Comparison of ENCODE assay signal across 10 cellular contexts in the genomic region with DNA sequence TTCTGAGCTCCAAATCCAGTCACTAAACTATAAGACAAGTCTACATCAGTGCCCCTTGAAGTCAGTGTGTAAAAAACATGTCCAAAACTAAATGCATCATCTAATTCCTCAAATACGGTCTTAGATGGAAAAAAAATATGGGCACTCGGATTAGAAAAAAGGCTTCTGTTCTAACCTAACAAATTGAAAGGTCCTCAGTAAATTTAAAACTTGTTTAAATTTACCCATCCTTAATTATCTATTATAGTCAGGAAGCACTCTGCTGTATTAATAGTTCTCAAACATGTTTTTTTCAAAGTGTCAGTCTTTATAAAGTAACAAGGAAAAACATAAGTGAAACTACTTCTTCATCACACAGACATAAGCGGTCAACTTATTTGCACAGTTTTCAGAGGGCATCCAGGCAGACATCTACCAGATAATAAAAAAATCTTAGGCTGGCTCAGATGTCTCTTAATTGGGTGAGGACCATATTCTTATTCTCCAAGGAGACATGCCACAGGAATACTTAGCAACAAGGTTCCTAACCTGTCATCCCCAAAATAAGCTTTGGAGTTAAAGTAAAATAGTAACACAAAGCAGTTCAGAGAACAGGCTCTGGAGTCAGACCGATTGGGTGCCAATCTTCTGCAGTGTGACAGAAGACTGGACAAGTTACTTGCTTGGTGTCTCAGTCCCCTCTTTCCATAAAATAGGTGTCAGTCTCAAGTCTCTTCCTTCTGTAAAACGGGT. TPM values are rescaled to one million over a fixed set of nuclear protein-coding genes. Genes with fewer than 3 reads are reported as not detected.
DNase-seq lines count a peak whose midpoint lies in the region; ATAC-seq, FAIRE-seq and TF ChIP-seq lines count a peak whose summit lies in the region.
"Had no signal": no experiment of that assay in that cellular context is flagged by ENCODE, and none has a peak within 500 bp of the region (broad histone marks: within the 10 kb centered on the region; RNA-seq: fewer than 3 reads in every experiment).

No MANE protein-coding gene starts in this region.

- no TSS peak for BruUV-seq in endothelial cell of umbilical vein (replicated peaks; lab: Mats Ljungman, UMichigan)

- H3K27me3 ChIP-seq in CD4-positive, CD25-positive, alpha-beta regulatory T cell (ENCODE audit: control insufficient read depth, insufficient read depth, low read length) = no peaks in the 10 kb centered on the region
- H3K27me3 ChIP-seq in OCI-LY3 (ENCODE audit: low read depth, low read length) = no peaks in the 10 kb centered on the region
- no peaks in the 10 kb centered on the region for H3K27me3 ChIP-seq in endothelial cell of umbilical vein (ENCODE audit: control insufficient read depth in 2 of 2, insufficient read depth in 2 of 2, low read length in 2 of 2)
- no peaks in the 10 kb centered on the region for H3K27me3 ChIP-seq in HAP-1 (ENCODE audit: low read depth)

- CTCF ChIA-PET in endothelial cell of umbilical vein (lab: Charles Lee) = interaction anchor here (1.0 to 2.0 kb wide), 5 partner anchors 11 to 69 kb away, joined by 3 to 8 read pairs (median 4); partner anchors contain the start of gene ELF1

- H3K4me1 Mint-ChIP-seq in CD4-positive, CD25-positive, alpha-beta regulatory T cell = peaks cover 41 to 67% (median 50%) of the 10 kb centered on the region in 4 donors
- peaks cover 41% of the 10 kb centered on the region for H3K4me1 Mint-ChIP-seq in progenitor cell of endocrine pancreas (ENCODE audit: low read depth)

- no peak for FAIRE-seq in endothelial cell of umbilical vein (lab: Jason Lieb, UNC)
- FAIRE-seq: H1 had no signal

- in situ Hi-C loops in HAP-1 (cut with MboI; ENCODE audit: low sequenced_read_pairs) = no loop called here

- peaks cover 0 to 1% (median 0%) of the 10 kb centered on the region in 7 donors for H3K9me3 Mint-ChIP-seq in CD4-positive, CD25-positive, alpha-beta regulatory T cell
- H3K9me3 Mint-ChIP-seq in progenitor cell of endocrine pancreas (ENCODE audit: low read depth) = no peaks in the 10 kb centered on the region

- no peak overlapping the region for H3K9ac ChIP-seq in OCI-LY3 (ENCODE audit: low read length)
- H3K9ac ChIP-seq in endothelial cell of umbilical vein (replicated peaks; ENCODE audit: extremely low read depth, insufficient read depth, low read length) = peak overlapping the region; percentile 50

- H3K36me3 ChIP-seq in CD4-positive, CD25-positive, alpha-beta regulatory T cell (ENCODE audit: control insufficient read depth, insufficient read depth, low read length) = no peaks in the 10 kb centered on the region
- H3K36me3 ChIP-seq in OCI-LY3 (replicated peaks; ENCODE audit: low read depth, low read length) (peaks cover 10% of the 10 kb centered on the region), endothelial cell of umbilical vein (ENCODE audit: control insufficient read depth in 2 of 2, extremely low read depth in 1 of 2, insufficient read depth in 2 of 2, low read length in 2 of 2) (no peaks in the 10 kb centered on the region), HAP-1 (replicated peaks) (no peaks in the 10 kb centered on the region)

- TF ChIP-seq POLR2A in endothelial cell of umbilical vein (IDR thresholded peaks at IDR 0.05; ENCODE audit: low read depth, low read length) = no peak

- H3K4me1 ChIP-seq in CD4-positive, CD25-positive, alpha-beta regulatory T cell (ENCODE audit: control insufficient read depth, insufficient read depth, low read length, poor library complexity, severe bottlenecking) = peaks cover 68% of the 10 kb centered on the region
- H3K4me1 ChIP-seq in OCI-LY3 (ENCODE audit: low read length) (peaks cover 52% of the 10 kb centered on the region), endothelial cell of umbilical vein (ENCODE audit: control insufficient read depth, extremely low read depth, insufficient read depth, low read length) (peaks cover 43% of the 10 kb centered on the region), HAP-1 (no peaks in the 10 kb centered on the region)

- H3K36me3 Mint-ChIP-seq in CD4-positive, CD25-positive, alpha-beta regulatory T cell = peaks cover 4% of the 10 kb centered on the region
- H3K36me3 Mint-ChIP-seq in progenitor cell of endocrine pancreas (ENCODE audit: insufficient read depth) = peaks cover 5% of the 10 kb centered on the region

- H3K27ac ChIP-seq in CD4-positive, CD25-positive, alpha-beta regulatory T cell (ENCODE audit: insufficient read depth, low read length, poor library complexity, severe bottlenecking) = peak overlapping the region; percentile 94
- H3K27ac ChIP-seq in OCI-LY3 (ENCODE audit: low read length) (no peak overlapping the region), endothelial cell of umbilical vein (ENCODE audit: insufficient read depth, low read depth, low read length) (peak overlapping the region; percentile 17)

- no peak for TF ChIP-seq CTCF in OCI-LY3 (IDR thresholded peaks at IDR 0.05; ENCODE audit: low read depth, low read length)
- TF ChIP-seq CTCF in endothelial cell of umbilical vein (IDR thresholded peaks at IDR 0.05; ENCODE audit: extremely low read depth in 1 of 2, insufficient read depth in 1 of 2, low read depth in 1 of 2, low read length in 2 of 2) = no peak
- no peak for TF ChIP-seq CTCF in progenitor cell of endocrine pancreas (IDR thresholded peaks at IDR 0.05; ENCODE audit: unreplicated experiment)

- H3K4me2 ChIP-seq in OCI-LY3 (ENCODE audit: low read length) (peak overlapping the region; percentile 73), endothelial cell of umbilical vein (ENCODE audit: insufficient read depth, low read length) (peak overlapping the region; percentile 100)

- peak overlapping the region; percentile 83 to 97 (median 88) for H3K4me3 Mint-ChIP-seq in CD4-positive, CD25-positive, alpha-beta regulatory T cell
- no peak overlapping the region for H3K4me3 Mint-ChIP-seq in progenitor cell of endocrine pancreas (ENCODE audit: low read depth)

- dilution Hi-C loops in endothelial cell of umbilical vein (cut with MboI; ENCODE audit: extremely low pct_ligation_motif_present, low sequenced_read_pairs) = no loop called here

- H3K79me2 ChIP-seq in OCI-LY3 (ENCODE audit: low read length) = peaks cover 90% of the 10 kb centered on the region
- peaks cover 52% of the 10 kb centered on the region for H3K79me2 ChIP-seq in endothelial cell of umbilical vein (ENCODE audit: control insufficient read depth, insufficient read depth, low read length)

- POLR2A ChIA-PET in endothelial cell of umbilical vein (lab: Charles Lee) = interaction anchor here (0.7 kb wide), 1 partner anchor 50 kb away, joined by 3 read pairs; no protein-coding TSS in a partner anchor

- peak overlapping the region; percentile 100 for H3K4me3 ChIP-seq in CD4-positive, CD25-positive, alpha-beta regulatory T cell (ENCODE audit: low read depth, low read length)
- H3K4me3 ChIP-seq in OCI-LY3 (ENCODE audit: low read length) (peak overlapping the region; percentile 60; the same call in 1 of the 2 replicates), endothelial cell of umbilical vein (replicated peaks in 1 of 3; ENCODE audit: insufficient read depth in 1 of 3, low read depth in 1 of 3, low read length in 3 of 3) (peak overlapping the region in 1 of 3 experiments; percentile 44), HAP-1 (no peak overlapping the region)

- intact Hi-C loops in endothelial cell of umbilical vein (cut with micrococcal nuclease) = loop anchor here (1.0 to 10.0 kb wide), 2 partner anchors 8 to 149 kb away; partner anchors contain the start of gene KBTBD6

- no peaks in the 10 kb centered on the region for H3K27me3 Mint-ChIP-seq in CD4-positive, CD25-positive, alpha-beta regulatory T cell
- H3K27me3 Mint-ChIP-seq in progenitor cell of endocrine pancreas = no peaks in the 10 kb centered on the region

- H3K9me1 ChIP-seq in endothelial cell of umbilical vein (replicated peaks; ENCODE audit: control insufficient read depth, extremely low read depth, insufficient read depth, low read length) = no peaks in the 10 kb centered on the region

- no peak for ATAC-seq in CD4-positive, CD25-positive, alpha-beta regulatory T cell (ENCODE audit: low read depth in 2 of 2)
- no peak for ATAC-seq in GM19467 (IDR thresholded peaks at IDR 0.05; ENCODE audit: unreplicated experiment)
- no peak for ATAC-seq in GM18519 (IDR thresholded peaks at IDR 0.05; ENCODE audit: low FRiP score, unreplicated experiment)

- DNase-seq in CD4-positive, CD25-positive, alpha-beta regulatory T cell = no peak
- DNase-seq in endothelial cell of umbilical vein (ENCODE audit: low read depth, low spot score) = peak; percentile 59
- DNase-seq in progenitor cell of endocrine pancreas (ENCODE audit: low spot score, unreplicated experiment) = no peak
- DNase-seq in anterior cingulate cortex (lab: John Stamatoyannopoulos, UW) = no peak
- DNase-seq in HAP-1 (ENCODE audit: low spot score in 2 of 2) = no peak
- DNase-seq: glutamatergic neuron had no signal

- H3K9me3 ChIP-seq in CD4-positive, CD25-positive, alpha-beta regulatory T cell (ENCODE audit: control insufficient read depth in 2 of 2, low read length in 2 of 2) = no peaks in the 10 kb centered on the region
- H3K9me3 ChIP-seq in OCI-LY3 (ENCODE audit: insufficient read depth, low read length) (no peaks in the 10 kb centered on the region), endothelial cell of umbilical vein (replicated peaks; ENCODE audit: control insufficient read depth, insufficient read depth, low read length) (no peaks in the 10 kb centered on the region), HAP-1 (no peaks in the 10 kb centered on the region)

- H3K27ac Mint-ChIP-seq in CD4-positive, CD25-positive, alpha-beta regulatory T cell = peak overlapping the region; percentile 95 to 99 (median 97)
- H3K27ac Mint-ChIP-seq in progenitor cell of endocrine pancreas = peak overlapping the region; percentile 96

- H2AFZ ChIP-seq in OCI-LY3 (ENCODE audit: low read depth, low read length) (no peak overlapping the region), endothelial cell of umbilical vein (ENCODE audit: low read depth, low read length) (peak overlapping the region; percentile 16)

- peaks cover 85% of the 10 kb centered on the region for H4K20me1 ChIP-seq in OCI-LY3 (ENCODE audit: insufficient read depth, low read length)
- H4K20me1 ChIP-seq in endothelial cell of umbilical vein (replicated peaks; ENCODE audit: control insufficient read depth, extremely low read depth, insufficient read depth, low read length) = no peaks in the 10 kb centered on the region

TF ChIP-seq in endothelial cell of umbilical vein, 7 proteins besides CTCF, POLR2A, EP300 and RAD21 (continues in another document):
- TF ChIP-seq FOS (IDR thresholded peaks at IDR 0.05; ENCODE audit: borderline replicate concordance, insufficient read depth, low read length) = no peak

RNA-seq across cellular contexts. Expression of gene ELF1, which starts 33.4 kb away (rescaled TPM):
- total RNA-seq in CD4-positive, CD25-positive, alpha-beta regulatory T cell = 285 TPM
- 100 to 1,000 TPM; 122 to 178 (median 141) TPM for polyA plus RNA-seq in CD4-positive, CD25-positive, alpha-beta regulatory T cell
- total RNA-seq in endothelial cell of umbilical vein = 61.2 and 62.5 TPM in 2 replicates
- polyA plus RNA-seq in endothelial cell of umbilical vein = 28.6 and 31.8 TPM in 2 replicates
- 26.3 and 29.4 TPM in 2 replicates for polyA plus RNA-seq in endothelial cell of umbilical vein (2011; cell fraction: cytosol; rRNA removed)
- 49.6 TPM in 2 replicates for polyA plus RNA-seq in endothelial cell of umbilical vein (2011; cell fraction: nucleus; rRNA removed)
- 49.5 and 49.7 TPM in 2 replicates for polyA plus RNA-seq in endothelial cell of umbilical vein (2012)
- 57.9 and 67.6 TPM in 2 replicates for polyA minus RNA-seq in endothelial cell of umbilical vein
- polyA minus RNA-seq in endothelial cell of umbilical vein (2011; cell fraction: cytosol; rRNA and poly(A)+ RNA removed) = 12.8 TPM
- 81.5 and 119 TPM in 2 replicates for polyA minus RNA-seq in endothelial cell of umbilical vein (2011; cell fraction: nucleus; rRNA and poly(A)+ RNA removed)
- total RNA-seq in progenitor cell of endocrine pancreas = 87.7 and 89.7 TPM in 2 replicates
